ENCODE assay signal across 19 cellular contexts in genomic region chr21:14870841-14871126, GRCh38.
DNase-seq lines count a peak whose midpoint lies in the region; ATAC-seq and TF ChIP-seq lines count a peak whose summit lies in the region.
"Had no signal": no experiment of that assay in that cellular context is flagged by ENCODE, and none has a peak within 500 bp of the region (broad histone marks: within the 10 kb centered on the region; RNA-seq: fewer than 3 reads in every experiment).

No MANE protein-coding gene starts in this region.

- peak overlapping the region in 7 of 11 experiments; percentile 36 to 84 (median 54); a peak in 13 of 22 replicates for H3K4me2 ChIP-seq in BLaER1 treated with 17β-estradiol and CSF1 and Interleukin-3, amounts not matched to agents 10 nM and 100 nM

- no peaks in the 10 kb centered on the region for H3K27me3 ChIP-seq in BLaER1 treated with 17β-estradiol and CSF1 and Interleukin-3, amounts not matched to agents 10 nM and 100 nM
- H3K27me3 ChIP-seq in transverse colon (no peaks in the 10 kb centered on the region), tibial artery (no peaks in the 10 kb centered on the region)

- intact Hi-C loops in transverse colon (cut with DNase I; ENCODE audit: low total_unique reads), result no loop called here
- intact Hi-C loops in tibial artery (cut with DNase I; ENCODE audit: low total_unique reads), result no loop called here

- H3K9me3 ChIP-seq in BLaER1 treated with 17β-estradiol and CSF1 and Interleukin-3, amounts not matched to agents 10 nM and 100 nM (replicated peaks in 1 of 11), result no peaks in the 10 kb centered on the region
- H3K9me3 ChIP-seq in transverse colon (no peaks in the 10 kb centered on the region), tibial artery (no peaks in the 10 kb centered on the region)

- TF ChIP-seq EP300 in transverse colon (IDR thresholded peaks at IDR 0.05; ENCODE audit: low read depth), result no peak

- ATAC-seq in GM19463 (IDR thresholded peaks at IDR 0.05; ENCODE audit: unreplicated experiment) (peak; percentile 8), HG02884 (IDR thresholded peaks at IDR 0.05; ENCODE audit: unreplicated experiment) (peak; percentile 27)
- ATAC-seq: Panc1 had no signal

- in situ Hi-C loops in transverse colon (cut with MboI; ENCODE audit: low pct_ligation_motif_present in 1 of 4, low pct_unique_long_range_greater_than_20kb in 1 of 4, low sequenced_read_pairs in 3 of 4), result loop anchor here (10.0 to 25.0 kb wide), 4 partner anchors 192 to 617 kb away; partner anchors contain the start of gene NRIP1 (in 2 of the 4)

- no peak for DNase-seq in transverse colon
- no peak for DNase-seq in LoVo (ENCODE audit: low spot score)
- no peak for DNase-seq in NCI-H446 treated with DMSO at 0.1 percent for 48 hours (lab: John Stamatoyannopoulos, UW)
- DNase-seq in tibial artery, result no peak
- DNase-seq: activated CD4-positive, alpha-beta T cell treated with anti-CD3 and anti-CD28 coated beads, Interleukin-2, amount 10 ng/mL, durations not matched to agents 7 days and 5 days; activated naive CD4-positive, alpha-beta T cell treated with anti-CD3 and anti-CD28 coated beads for 36 hours; cortex of kidney; foreskin melanocyte; H7; IMR-90; NCI-H2029; NCI-H526 treated with DMSO at 0.1 percent for 48 hours; stimulated activated CD4-positive, alpha-beta T cell treated with anti-CD3 and anti-CD28 coated beads, Interleukin-15, amount 100 ng/mL, for 24 hours had no signal

- no peaks in the 10 kb centered on the region for H3K36me3 ChIP-seq in BLaER1 treated with 17β-estradiol and CSF1 and Interleukin-3, amounts not matched to agents 10 nM and 100 nM
- no peaks in the 10 kb centered on the region for H3K36me3 ChIP-seq in transverse colon
- H3K36me3 ChIP-seq in tibial artery, result no peaks in the 10 kb centered on the region

- H3K27ac ChIP-seq in BLaER1 treated with 17β-estradiol and CSF1 and Interleukin-3, amounts not matched to agents 10 nM and 100 nM, result peak overlapping the region in 2 of 11 experiments; percentile 31 to 34; a peak in 2 of 22 replicates
- peak overlapping the region; percentile 77 for H3K27ac ChIP-seq in VCaP
- peak overlapping the region in 1 of 4 donors; percentile 38 for H3K27ac ChIP-seq in transverse colon
- H3K27ac ChIP-seq in tibial artery, result no peak overlapping the region
- H3K27ac ChIP-seq: C4-2B had no signal

- no peak for TF ChIP-seq POLR2A in transverse colon (IDR thresholded peaks at IDR 0.05)

- WGBS in transverse colon (ENCODE audit: low coverage in 1 of 2), 2 donors, result 35 to 56% methylated on average over 2 of the region's 2 CpGs

- no peaks in the 10 kb centered on the region for H4K20me1 ChIP-seq in BLaER1 treated with 17β-estradiol and CSF1 and Interleukin-3, amounts not matched to agents 10 nM and 100 nM

- no peak overlapping the region for H3K9ac ChIP-seq in BLaER1 treated with 17β-estradiol and CSF1 and Interleukin-3, amounts not matched to agents 10 nM and 100 nM

- no peak for TF ChIP-seq CTCF in VCaP (conservative IDR thresholded peaks at IDR 0.05)
- TF ChIP-seq CTCF in transverse colon (IDR thresholded peaks at IDR 0.05), result no peak
- TF ChIP-seq CTCF in tibial artery (IDR thresholded peaks at IDR 0.05), result no peak

- H3K4me1 ChIP-seq in BLaER1 treated with 17β-estradiol and CSF1 and Interleukin-3, amounts not matched to agents 10 nM and 100 nM, result peaks cover 16 to 57% (median 29%) of the 10 kb centered on the region in 10 experiments; a peak in 18 of 20 replicates
- H3K4me1 ChIP-seq in transverse colon, result peaks cover 0 to 59% (median 12%) of the 10 kb centered on the region in 4 donors
- H3K4me1 ChIP-seq in tibial artery, result no peaks in the 10 kb centered on the region

- H3K4me3 ChIP-seq in BLaER1 treated with 17β-estradiol and CSF1 and Interleukin-3, amounts not matched to agents 10 nM and 100 nM, result no peak overlapping the region
- no peak overlapping the region for H3K4me3 ChIP-seq in transverse colon
- no peak overlapping the region for H3K4me3 ChIP-seq in tibial artery
